ENCODE assay signal across 3 cellular contexts in genomic region chr7:48309720-48310119, GRCh38.
TF ChIP-seq lines count a peak whose summit lies in the region.

No MANE protein-coding gene starts in this region.

TF ChIP-seq in HepG2, 621 proteins besides CTCF, POLR2A, EP300 and RAD21:
- TF ChIP-seq SNAPC4 (CRISPR knock-in tag; IDR thresholded peaks at IDR 0.05) (no peak), RFXAP (CRISPR knock-in tag; IDR thresholded peaks at IDR 0.05; ENCODE audit: borderline replicate concordance) (no peak), ZNF746 (CRISPR knock-in tag; IDR thresholded peaks at IDR 0.05) (no peak), CREB1 (IDR thresholded peaks at IDR 0.05) (peak; percentile 93), CREB1 (CRISPR knock-in tag; IDR thresholded peaks at IDR 0.05) (no peak), TGIF2 (CRISPR knock-in tag; IDR thresholded peaks at IDR 0.05) (no peak), SYNCRIP (IDR thresholded peaks at IDR 0.05; ENCODE audit: insufficient read depth, low read depth, low read length) (no peak), MAZ (IDR thresholded peaks at IDR 0.05; ENCODE audit: borderline replicate concordance, low read depth, low read length) (no peak), MAZ (CRISPR knock-in tag; IDR thresholded peaks at IDR 0.05; ENCODE audit: low read depth) (no peak), ZNF547 (CRISPR knock-in tag; IDR thresholded peaks at IDR 0.05) (no peak), ATF7 (IDR thresholded peaks at IDR 0.05) (peak; percentile 97), ATF7 (CRISPR knock-in tag; IDR thresholded peaks at IDR 0.05) (no peak), MIER2 (CRISPR knock-in tag; IDR thresholded peaks at IDR 0.05) (no peak)
TF ChIP-seq in HepG2: peak in this region for 2.

TF ChIP-seq in HEK293, 187 proteins besides CTCF, POLR2A, EP300 and RAD21:
- TF ChIP-seq ZNF391 (tag by site-specific recombination; IDR thresholded peaks at IDR 0.05; ENCODE audit: borderline replicate concordance, low read depth) (no peak), ZNF239 (tag by site-specific recombination; IDR thresholded peaks at IDR 0.05) (no peak), SCRT2 (tag by site-specific recombination; IDR thresholded peaks at IDR 0.05) (no peak), ZNF280C (tag by site-specific recombination; IDR thresholded peaks at IDR 0.05) (no peak), KLF16 (tag by site-specific recombination; IDR thresholded peaks at IDR 0.05) (no peak), ZNF366 (tag by site-specific recombination; conservative IDR thresholded peaks at IDR 0.05) (no peak), ZNF544 (tag by site-specific recombination; IDR thresholded peaks at IDR 0.05) (no peak), ATF2 (tag by site-specific recombination; IDR thresholded peaks at IDR 0.05; ENCODE audit: low read depth) (0 out of 2 replicates have a peak, but pooled peaks have one; percentile 17)
TF ChIP-seq in HEK293: peak in this region for 1.

TF ChIP-seq in K562, 482 proteins besides CTCF, POLR2A, EP300 and RAD21:
- TF ChIP-seq ATF7 (IDR thresholded peaks at IDR 0.05) (0 out of 2 replicates have a peak, but pooled peaks have one; percentile 26), ATF3 (IDR thresholded peaks at IDR 0.05) (peak; percentile 18; the same call in 1 of the 2 replicates), ATF3 (CRISPR knock-in tag; conservative IDR thresholded peaks at IDR 0.05) (no peak), ZSCAN29 (IDR thresholded peaks at IDR 0.05) (no peak), KLF1 (tag; IDR thresholded peaks at IDR 0.05) (no peak), NR2F6 (CRISPR knock-in tag; IDR thresholded peaks at IDR 0.05) (no peak), PATZ1 (CRISPR knock-in tag; IDR thresholded peaks at IDR 0.05; ENCODE audit: borderline replicate concordance) (no peak), REST (CRISPR knock-in tag; IDR thresholded peaks at IDR 0.05; ENCODE audit: low read depth) (no peak)
